In the genomic region with DNA sequence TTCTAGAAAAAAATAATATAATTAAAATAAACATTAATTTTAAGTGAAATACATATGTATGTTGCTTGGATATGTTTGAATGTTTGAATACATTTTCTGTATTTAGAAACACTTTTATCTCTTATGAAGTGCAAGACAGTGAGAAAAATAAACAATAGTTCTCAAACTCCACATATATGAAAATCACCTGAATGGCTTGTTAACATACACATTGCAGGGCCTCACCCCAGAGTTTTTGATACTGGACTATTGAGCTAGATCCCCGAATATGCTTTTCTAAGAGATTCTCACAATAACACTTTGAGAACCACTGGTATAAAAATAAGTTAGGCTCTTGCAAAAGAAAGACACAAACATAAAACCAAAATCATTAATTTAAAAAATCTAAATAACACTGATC, we compare ENCODE assay signal across 33 cellular contexts.
"Had no signal": no experiment of that assay in that cellular context is flagged by ENCODE, and none has a peak within 500 bp of the region (broad histone marks: within the 10 kb centered on the region; RNA-seq: fewer than 3 reads in every experiment).

No MANE protein-coding gene starts in this region.

- DNase-seq: Karpas-422, Kasumi-1, MG63, MM.1S, MV-4-11, NCI-H1048, NCI-H1092, NCI-H1092 treated with DMSO at 0.1 percent for 48 hours, NCI-H1105, NCI-H1105 treated with DMSO at 0.1 percent for 48 hours, NCI-H1417, NCI-H1417 treated with DMSO at 0.1 percent for 48 hours, NCI-H1436, NCI-H1436 treated with DMSO at 0.1 percent for 48 hours, NCI-H146, NCI-H1694, NCI-H1694 treated with DMSO at 0.1 percent for 48 hours, NCI-H187, NCI-H187 treated with DMSO at 0.1 percent for 48 hours, NCI-H1930, NCI-H2029, NCI-H2029 treated with DMSO at 0.1 percent for 48 hours, NCI-H2081, NCI-H2081 treated with DMSO at 0.1 percent for 48 hours, NCI-H2107, NCI-H2171, NCI-H2171 treated with DMSO at 0.1 percent for 48 hours, NCI-H2227 treated with DMSO at 0.1 percent for 48 hours, NCI-H226, NCI-H345, NCI-H446, NCI-H446 treated with DMSO at 0.1 percent for 48 hours, NCI-H510A had no signal
